8 cellular contexts compared by ENCODE assay signal in the genomic region with DNA sequence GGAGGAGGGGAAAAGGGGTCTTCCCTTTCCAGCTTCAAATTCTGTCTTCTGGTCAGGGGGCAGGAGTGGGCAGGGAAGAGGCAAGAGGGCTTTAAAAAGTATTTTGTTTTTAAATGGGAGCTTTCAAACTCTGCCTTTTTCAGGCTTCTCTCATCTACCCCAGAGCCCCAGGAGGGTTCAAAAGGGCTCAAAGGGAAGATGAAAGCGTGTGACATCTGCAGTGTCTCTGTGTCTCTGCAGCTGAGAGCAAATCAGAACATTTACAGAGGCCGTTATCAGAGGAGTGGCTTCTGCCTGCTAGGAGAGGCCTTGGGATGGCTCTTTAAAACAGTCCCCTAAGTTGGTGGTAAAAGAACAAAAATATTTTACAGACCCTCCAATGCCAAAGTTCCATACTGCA. TPM values are rescaled to one million over a fixed set of nuclear protein-coding genes. Genes with fewer than 3 reads are reported as not detected.
DNase-seq lines count a peak whose midpoint lies in the region; ATAC-seq, FAIRE-seq and TF ChIP-seq lines count a peak whose summit lies in the region.

No MANE protein-coding gene starts in this region.

- H3K4me3 Mint-ChIP-seq in activated CD4-positive, alpha-beta T cell treated with anti-CD3 and anti-CD28 coated beads, Interleukin-2, amount 10 ng/mL, durations not matched to agents 24 days and 14 days = peak overlapping the region; percentile 76

- POLR2A ChIA-PET in K562 (lab: Yijun Ruan, JAX) = interaction anchor here (0.6 to 2.0 kb wide), 3 partner anchors 12 to 70 kb away, joined by 4 to 5 read pairs (median 4); no protein-coding TSS in a partner anchor

- TF ChIP-seq EP300 in K562 (IDR thresholded peaks at IDR 0.05; ENCODE audit: low read length) = no peak

- TF ChIP-seq RAD21 in K562 (CRISPR knock-in tag; conservative IDR thresholded peaks at IDR 0.05 in 1 of 2, IDR thresholded peaks at IDR 0.05 in 1 of 2) = no peak

- CTCF ChIA-PET in K562 (lab: Yijun Ruan, JAX; ENCODE audit: low intra/inter-chr PET ratio) = no interaction called here

- H3K27me3 ChIP-seq in K562 (ENCODE audit: control insufficient read depth in 2 of 2, insufficient read depth in 2 of 2, low read length in 2 of 2) (no peaks in the 10 kb centered on the region), thoracic aorta (replicated peaks; ENCODE audit: insufficient read depth) (no peaks in the 10 kb centered on the region)

- 0 out of 2 replicates have a peak overlapping the region, but pooled peaks have one; percentile 65 for H3K4me2 ChIP-seq in K562 (ENCODE audit: insufficient read depth, low read length)

- H3K9me1 ChIP-seq in K562 (ENCODE audit: control insufficient read depth, insufficient read depth, low read length) = no peaks in the 10 kb centered on the region

- H3K4me3 ChIP-seq in K562 (no peak overlapping the region), thoracic aorta (peak overlapping the region; percentile 68)

- peaks cover 26% of the 10 kb centered on the region for H3K4me1 Mint-ChIP-seq in activated CD4-positive, alpha-beta T cell treated with anti-CD3 and anti-CD28 coated beads, Interleukin-2, amount 10 ng/mL, durations not matched to agents 24 days and 14 days

- no peaks in the 10 kb centered on the region for H3K27me3 Mint-ChIP-seq in activated CD4-positive, alpha-beta T cell treated with anti-CD3 and anti-CD28 coated beads, Interleukin-2, amount 10 ng/mL, durations not matched to agents 24 days and 14 days

- no peak overlapping the region for H3K27ac ChIP-seq in K562 (ENCODE audit: extremely low read depth, low read depth, low read length)
- peak overlapping the region; percentile 72 to 77 for H3K27ac ChIP-seq in thoracic aorta

- no peak overlapping the region for H2AFZ ChIP-seq in K562 (ENCODE audit: low read depth, low read length)

- no TSS peak for BruUV-seq in K562 (replicated peaks; lab: Mats Ljungman, UMichigan)

- in situ Hi-C loops in K562 (cut with MboI) = no loop called here

- H3K9me3 Mint-ChIP-seq in activated CD4-positive, alpha-beta T cell treated with anti-CD3 and anti-CD28 coated beads, Interleukin-2, amount 10 ng/mL, durations not matched to agents 24 days and 14 days = no peaks in the 10 kb centered on the region

- WGBS in K562 (ENCODE audit: insufficient coverage, low coverage, missing lambda C conversion rate) = 6% methylated on average over 2 of the region's 2 CpGs

- H3K36me3 Mint-ChIP-seq in activated CD4-positive, alpha-beta T cell treated with anti-CD3 and anti-CD28 coated beads, Interleukin-2, amount 10 ng/mL, durations not matched to agents 24 days and 14 days (ENCODE audit: low read depth) = no peaks in the 10 kb centered on the region

- TF ChIP-seq CTCF in K562 (IDR thresholded peaks at IDR 0.05 in 2 of 3, conservative IDR thresholded peaks at IDR 0.05 in 1 of 3; ENCODE audit: insufficient read depth in 2 of 3, low read depth in 1 of 3, low read length in 3 of 3) (no peak), thoracic aorta (IDR thresholded peaks at IDR 0.05) (no peak)

- H3K4me1 ChIP-seq in K562 (replicated peaks in 1 of 2; ENCODE audit: control insufficient read depth in 2 of 2, insufficient read depth in 2 of 2, low read length in 2 of 2) = peaks cover 36 to 45% of the 10 kb centered on the region in 2 experiments
- peaks cover 36 to 37% of the 10 kb centered on the region in 2 donors for H3K4me1 ChIP-seq in thoracic aorta (ENCODE audit: control insufficient read depth in 1 of 2, low read depth in 2 of 2)

- intact Hi-C loops in activated CD4-positive, alpha-beta T cell treated with anti-CD3 and anti-CD28 coated beads, Interleukin-2, amount 10 ng/mL, durations not matched to agents 24 days and 14 days (cut with micrococcal nuclease) = loop anchor here (1.0 to 5.0 kb wide), 3 partner anchors 13 to 172 kb away; partner anchors contain the start of genes ACTR1A and SUFU
- intact Hi-C loops in K562 (cut with micrococcal nuclease) = loop anchor here (5.0 kb wide), 1 partner anchor 38 kb away; the partner anchor contains the start of genes ARL3 and SFXN2

- H3K9ac ChIP-seq in K562 (ENCODE audit: insufficient read depth in 1 of 2, low read depth in 2 of 2, low read length in 2 of 2) = peak overlapping the region in 1 of 2 experiments; percentile 31; a peak in 1 of 4 replicates

- no peak overlapping the region for H3K27ac Mint-ChIP-seq in activated CD4-positive, alpha-beta T cell treated with anti-CD3 and anti-CD28 coated beads, Interleukin-2, amount 10 ng/mL, durations not matched to agents 24 days and 14 days

- H3K36me3 ChIP-seq in K562 (ENCODE audit: control insufficient read depth, insufficient read depth, low read length) (no peaks in the 10 kb centered on the region), thoracic aorta (no peaks in the 10 kb centered on the region)

- ATAC-seq in K562 (peak; percentile 39), thoracic aorta (ENCODE audit: insufficient number of reproducible peaks, low FRiP score, low read depth) (no peak), GM21360 (IDR thresholded peaks at IDR 0.05; ENCODE audit: unreplicated experiment) (no peak)

- TF ChIP-seq POLR2A in K562 (conservative IDR thresholded peaks at IDR 0.05) = no peak

- no peaks in the 10 kb centered on the region for H3K79me2 ChIP-seq in K562 (ENCODE audit: control insufficient read depth, insufficient read depth, low read length)

- peak; percentile 59 for FAIRE-seq in K562 (lab: Jason Lieb, UNC)

- no peaks in the 10 kb centered on the region for H3K9me3 ChIP-seq in K562 (replicated peaks; ENCODE audit: control insufficient read depth, insufficient read depth, low read depth, low read length)
- no peaks in the 10 kb centered on the region for H3K9me3 ChIP-seq in thoracic aorta

- peak; percentile 75 for DNase-seq in activated CD4-positive, alpha-beta T cell treated with anti-CD3 and anti-CD28 coated beads, Interleukin-2, amount 10 ng/mL, durations not matched to agents 24 days and 14 days
- DNase-seq in activated CD4-positive, alpha-beta T cell treated with anti-CD3 and anti-CD28 coated beads for 48 hours = no peak
- peak in 1 of 4 experiments; percentile 43 for DNase-seq in K562 (ENCODE audit: extremely low read depth in 1 of 4, low spot score in 3 of 4)
- DNase-seq in medulla oblongata (ENCODE audit: extremely low spot score) = peak; percentile 53
- DNase-seq in thoracic aorta (ENCODE audit: low spot score) = no peak
- DNase-seq in NCI-H226 = no peak
- no peak for DNase-seq in Kasumi-1 (lab: John Stamatoyannopoulos, UW)

- H4K20me1 ChIP-seq in K562 (replicated peaks; ENCODE audit: control insufficient read depth, insufficient read depth, low read length) = no peaks in the 10 kb centered on the region

RNA-seq across cellular contexts. Expression of gene TRIM8, which starts 30.3 kb away (rescaled TPM):
- total RNA-seq in activated CD4-positive, alpha-beta T cell treated with anti-CD3 and anti-CD28 coated beads, Interleukin-2, amount 10 ng/mL, durations not matched to agents 24 days and 14 days = 85.5 and 85.7 TPM in 2 replicates
- total RNA-seq in K562 (2011; cell fraction: chromatin; rRNA removed; ENCODE audit: low replicate concordance) = 16.6 and 38.8 TPM in 2 replicates
- total RNA-seq in K562 (2011; cell fraction: nucleolus; rRNA removed) = 21.6 and 25.2 TPM in 2 replicates
- 17.2 and 24.7 TPM in 2 replicates for total RNA-seq in K562 (2011; cell fraction: nucleoplasm; rRNA removed)
- total RNA-seq in K562 (2014; rRNA removed) = 13.4 and 14.1 TPM in 2 replicates
- total RNA-seq in K562 (2014; rRNA removed; fragmentation: Illumina TruSeq; extraction: Trizol) = 7.3 and 7.5 TPM in 2 replicates
- total RNA-seq in K562 (2015; rRNA removed; fragmentation: Illumina TruSeq; extraction: Trizol) = 8.9 and 9.7 TPM in 2 replicates
- total RNA-seq in K562 (2021) = 26.0 and 27.2 TPM in 2 replicates
- 9.1 and 11.2 TPM in 2 replicates for polyA plus RNA-seq in K562 (2011; rRNA removed)
- 6.0 and 15.5 TPM in 2 replicates for polyA plus RNA-seq in K562 (2011; cell fraction: cytosol; rRNA removed)
- polyA plus RNA-seq in K562 (2011; cell fraction: nucleus; rRNA removed) = 13.8 and 26.7 TPM in 2 replicates
- polyA plus RNA-seq in K562 (2012) = 23.8 and 28.1 TPM in 2 replicates
- polyA plus RNA-seq in K562 (2014; fragmentation: Illumina TruSeq; extraction: Trizol) = 11.3 and 21.4 TPM in 2 replicates
- polyA plus RNA-seq in K562 (2014; fragmentation: Nextera tagmentation; extraction: Ambion mirVana) = 1 to 10 TPM; 1.7 to 3.2 TPM
- 12.6 and 20.4 TPM in 2 replicates for polyA plus RNA-seq in K562 (2014; rRNA removed)
- polyA minus RNA-seq in K562 (2011; rRNA and poly(A)+ RNA removed) = 5.7 and 5.9 TPM in 2 replicates
- polyA minus RNA-seq in K562 (2011; cell fraction: cytosol; rRNA and poly(A)+ RNA removed) = 9.7 and 9.8 TPM in 2 replicates
- polyA minus RNA-seq in K562 (2011; cell fraction: nucleus; rRNA and poly(A)+ RNA removed) = 9.2 and 11.4 TPM in 2 replicates
- 100 to 1,000 TPM; 154 to 192 TPM for total RNA-seq in thoracic aorta

RNA-seq across cellular contexts. Expression of gene ARL3, which starts 39.6 kb away (rescaled TPM):
- 6.3 and 6.4 TPM in 2 replicates for total RNA-seq in activated CD4-positive, alpha-beta T cell treated with anti-CD3 and anti-CD28 coated beads, Interleukin-2, amount 10 ng/mL, durations not matched to agents 24 days and 14 days
- 2.0 and 2.1 TPM in 2 replicates for total RNA-seq in K562 (2011; cell fraction: chromatin; rRNA removed; ENCODE audit: low replicate concordance)
- 0.83 and 1.7 TPM in 2 replicates for total RNA-seq in K562 (2011; cell fraction: nucleolus; rRNA removed)
- 2.2 and 2.7 TPM in 2 replicates for total RNA-seq in K562 (2011; cell fraction: nucleoplasm; rRNA removed)
- 2.7 and 2.9 TPM in 2 replicates for total RNA-seq in K562 (2014; rRNA removed)
- 3.5 and 3.8 TPM in 2 replicates for total RNA-seq in K562 (2014; rRNA removed; fragmentation: Illumina TruSeq; extraction: Trizol)
- 2.9 and 3.2 TPM in 2 replicates for total RNA-seq in K562 (2015; rRNA removed; fragmentation: Illumina TruSeq; extraction: Trizol)
- 4.2 and 4.6 TPM in 2 replicates for total RNA-seq in K562 (2021)
- polyA plus RNA-seq in K562 (2011; rRNA removed) = 4.8 and 5.5 TPM in 2 replicates
- polyA plus RNA-seq in K562 (2011; cell fraction: cytosol; rRNA removed) = 1.7 and 3.3 TPM in 2 replicates
- 1.2 and 2.4 TPM in 2 replicates for polyA plus RNA-seq in K562 (2011; cell fraction: nucleus; rRNA removed)
- polyA plus RNA-seq in K562 (2012) = 5.7 and 6.9 TPM in 2 replicates
- polyA plus RNA-seq in K562 (2014; fragmentation: Illumina TruSeq; extraction: Trizol) = 4.2 and 5.5 TPM in 2 replicates
- 1 to 10 TPM; 8.2 to 8.9 TPM for polyA plus RNA-seq in K562 (2014; fragmentation: Nextera tagmentation; extraction: Ambion mirVana)
- polyA plus RNA-seq in K562 (2014; rRNA removed) = 5.1 and 5.2 TPM in 2 replicates
- 2.6 and 3.0 TPM in 2 replicates for polyA minus RNA-seq in K562 (2011; rRNA and poly(A)+ RNA removed)
- polyA minus RNA-seq in K562 (2011; cell fraction: cytosol; rRNA and poly(A)+ RNA removed) = 0.46 and 0.76 TPM in 2 replicates
- 0.40 and 1.2 TPM in 2 replicates for polyA minus RNA-seq in K562 (2011; cell fraction: nucleus; rRNA and poly(A)+ RNA removed)
- total RNA-seq in thoracic aorta = 1 to 10 TPM; 5.1 to 8.8 TPM

RNA-seq across cellular contexts. Expression of gene SFXN2, which starts 39.9 kb away (rescaled TPM):
- 38.7 TPM in 2 replicates for total RNA-seq in activated CD4-positive, alpha-beta T cell treated with anti-CD3 and anti-CD28 coated beads, Interleukin-2, amount 10 ng/mL, durations not matched to agents 24 days and 14 days
- total RNA-seq in K562 (2011; cell fraction: chromatin; rRNA removed; ENCODE audit: low replicate concordance) = 14.9 and 58.6 TPM in 2 replicates
- 43.2 and 44.1 TPM in 2 replicates for total RNA-seq in K562 (2011; cell fraction: nucleolus; rRNA removed)
- total RNA-seq in K562 (2011; cell fraction: nucleoplasm; rRNA removed) = 24.3 and 31.1 TPM in 2 replicates
- total RNA-seq in K562 (2014; rRNA removed) = 7.3 and 11.4 TPM in 2 replicates
- 17.1 and 22.5 TPM in 2 replicates for total RNA-seq in K562 (2014; rRNA removed; fragmentation: Illumina TruSeq; extraction: Trizol)
- total RNA-seq in K562 (2015; rRNA removed; fragmentation: Illumina TruSeq; extraction: Trizol) = 14.6 and 15.7 TPM in 2 replicates
- total RNA-seq in K562 (2021) = 20.6 and 23.8 TPM in 2 replicates
- 10.7 and 14.5 TPM in 2 replicates for polyA plus RNA-seq in K562 (2011; rRNA removed)
- 14.2 and 18.2 TPM in 2 replicates for polyA plus RNA-seq in K562 (2011; cell fraction: cytosol; rRNA removed)
- 15.5 and 26.3 TPM in 2 replicates for polyA plus RNA-seq in K562 (2011; cell fraction: nucleus; rRNA removed)
- polyA plus RNA-seq in K562 (2012) = 8.3 and 15.5 TPM in 2 replicates
- 23.7 and 24.1 TPM in 2 replicates for polyA plus RNA-seq in K562 (2014; fragmentation: Illumina TruSeq; extraction: Trizol)
- 10 to 100 TPM; 12.0 to 20.4 TPM for polyA plus RNA-seq in K562 (2014; fragmentation: Nextera tagmentation; extraction: Ambion mirVana)
- 13.9 and 23.3 TPM in 2 replicates for polyA plus RNA-seq in K562 (2014; rRNA removed)
- 12.0 and 24.9 TPM in 2 replicates for polyA minus RNA-seq in K562 (2011; rRNA and poly(A)+ RNA removed)
- polyA minus RNA-seq in K562 (2011; cell fraction: cytosol; rRNA and poly(A)+ RNA removed) = 13.3 and 15.2 TPM in 2 replicates
- 20.9 and 24.4 TPM in 2 replicates for polyA minus RNA-seq in K562 (2011; cell fraction: nucleus; rRNA and poly(A)+ RNA removed)
- 10 to 100 TPM in 1 of 2 donors, 1 to 10 TPM in 1; 1.6 to 18.3 TPM for total RNA-seq in thoracic aorta

Comparison
In these comparisons a context has a peak if more than half of its experiments do, and no peak if none do; other contexts are left out.
1. DNase-seq: peak in activated CD4-positive, alpha-beta T cell treated with anti-CD3 and anti-CD28 coated beads, Interleukin-2, amount 10 ng/mL, durations not matched to agents 24 days and 14 days (single experiment) and medulla oblongata (single experiment); none in activated CD4-positive, alpha-beta T cell treated with anti-CD3 and anti-CD28 coated beads for 48 hours (single experiment), thoracic aorta (single experiment), NCI-H226 (single experiment) and Kasumi-1 (0 of 2).